In genomic region chr2:157182834-157183396, GRCh38 we compare ENCODE assay signal across 9 cellular contexts.
DNase-seq lines count a peak whose midpoint lies in the region; ATAC-seq, FAIRE-seq and TF ChIP-seq lines count a peak whose summit lies in the region.
"Had no signal": no experiment of that assay in that cellular context is flagged by ENCODE, and none has a peak within 500 bp of the region (broad histone marks: within the 10 kb centered on the region; RNA-seq: fewer than 3 reads in every experiment).

No MANE protein-coding gene starts in this region.

- RAD21 ChIA-PET in HCT116 (lab: Charles Lee; ENCODE audit: low non-redundant PET in 1 of 2, low total read pairs in 2 of 2, uncharacterized antibody in 2 of 2, unreplicated experiment in 2 of 2) = no interaction called here

- no peaks in the 10 kb centered on the region for H3K36me3 ChIP-seq in HCT116 (ENCODE audit: control insufficient read depth in 1 of 2, insufficient read depth in 2 of 2, low read length in 2 of 2)
- no peaks in the 10 kb centered on the region for H3K36me3 ChIP-seq in kidney (ENCODE audit: control insufficient read depth in 1 of 2, insufficient read depth in 2 of 2, low read length in 2 of 2)

- no peak for ATAC-seq in HCT116
- ATAC-seq in activated CD8-positive, alpha-beta T cell treated with anti-CD3 and anti-CD28 coated beads, Interleukin-2, amount 10 ng/mL, durations not matched to agents 7 days and 5 days = peak; percentile 60
- ATAC-seq in HG03378 (IDR thresholded peaks at IDR 0.05; ENCODE audit: unreplicated experiment) = no peak
- no peak for ATAC-seq in WTC11

- no peaks in the 10 kb centered on the region for H3K9me3 ChIP-seq in HCT116 (ENCODE audit: control insufficient read depth in 1 of 2, insufficient read depth in 1 of 2, low read depth in 1 of 2, low read length in 2 of 2)
- no peaks in the 10 kb centered on the region for H3K9me3 ChIP-seq in kidney (ENCODE audit: control insufficient read depth in 1 of 2, low read length in 2 of 2)

- BruUV-seq in HCT116 (replicated peaks; lab: Mats Ljungman, UMichigan) = no TSS peak

- no peaks in the 10 kb centered on the region for H3K79me2 ChIP-seq in HCT116 (ENCODE audit: insufficient read depth, low read length)

- FAIRE-seq in kidney (lab: Jason Lieb, UNC) = peak; percentile 67

- no peak overlapping the region for H3K4me2 ChIP-seq in HCT116 (ENCODE audit: low read length)

- intact Hi-C loops in HCT116 (cut with micrococcal nuclease) (no loop called here), kidney (cut with DNase I) (no loop called here)

- no peaks in the 10 kb centered on the region for H4K20me1 ChIP-seq in HCT116 (ENCODE audit: insufficient read depth)

- no peak overlapping the region for H3K4me3 Mint-ChIP-seq in activated CD8-positive, alpha-beta T cell treated with anti-CD3 and anti-CD28 coated beads, Interleukin-2, amount 10 ng/mL, durations not matched to agents 7 days and 5 days
- no peak overlapping the region for H3K4me3 Mint-ChIP-seq in WTC11
- H3K4me3 Mint-ChIP-seq: activated CD4-positive, alpha-beta T cell treated with anti-CD3 and anti-CD28 coated beads, Interleukin-2, amount 10 ng/mL, durations not matched to agents 7 days and 5 days had no signal

- DNase-seq in AG09309 (ENCODE audit: low read depth) (peak; percentile 76), HCT116 (ENCODE audit: low read depth, low spot score) (no peak), kidney (no peak), NCI-H1092 (lab: John Stamatoyannopoulos, UW) (no peak), 8988T (no peak), WTC11 (ENCODE audit: low spot score) (no peak)
- DNase-seq in activated CD8-positive, alpha-beta T cell treated with anti-CD3 and anti-CD28 coated beads, Interleukin-2, amount 10 ng/mL, durations not matched to agents 7 days and 5 days = no peak
- DNase-seq: activated CD4-positive, alpha-beta T cell treated with anti-CD3 and anti-CD28 coated beads, Interleukin-2, amount 10 ng/mL, durations not matched to agents 7 days and 5 days had no signal

- no peaks in the 10 kb centered on the region for H3K27me3 Mint-ChIP-seq in activated CD8-positive, alpha-beta T cell treated with anti-CD3 and anti-CD28 coated beads, Interleukin-2, amount 10 ng/mL, durations not matched to agents 7 days and 5 days (ENCODE audit: low read depth)
- no peaks in the 10 kb centered on the region for H3K27me3 Mint-ChIP-seq in WTC11 (ENCODE audit: low read depth)

- H3K9ac ChIP-seq in HCT116 (ENCODE audit: low read length) (no peak overlapping the region), kidney (ENCODE audit: low read length in 2 of 2) (no peak overlapping the region)

- TF ChIP-seq CTCF in AG09309 (IDR thresholded peaks at IDR 0.05; ENCODE audit: control insufficient read depth, insufficient read depth, low read depth, low read length, missing control alignments) (no peak), HCT116 (IDR thresholded peaks at IDR 0.05 in 2 of 3, conservative IDR thresholded peaks at IDR 0.05 in 1 of 3; ENCODE audit: borderline replicate concordance in 1 of 3, insufficient read depth in 1 of 3, low read depth in 2 of 3, low read length in 2 of 3) (no peak), kidney (IDR thresholded peaks at IDR 0.05; ENCODE audit: borderline replicate concordance, extremely low read depth, insufficient read depth) (no peak), WTC11 (IDR thresholded peaks at IDR 0.05) (no peak)

- H3K4me3 ChIP-seq in AG09309 (ENCODE audit: control insufficient read depth, low read depth, low read length) (no peak overlapping the region), HCT116 (replicated peaks in 1 of 2; ENCODE audit: low read depth in 1 of 2, low read length in 2 of 2) (no peak overlapping the region), kidney (ENCODE audit: low read length in 2 of 2) (no peak overlapping the region)

- no peak for TF ChIP-seq POLR2A in HCT116 (IDR thresholded peaks at IDR 0.05; ENCODE audit: borderline replicate concordance, extremely low read depth, insufficient read depth, insufficient read length)

- CTCF ChIA-PET in HCT116 (lab: Charles Lee) = interaction anchor here (0.8 to 3.0 kb wide), 2 partner anchors 11 to 1810 kb away, joined by 3 to 9 read pairs; no protein-coding TSS in a partner anchor
- CTCF ChIA-PET in activated CD8-positive, alpha-beta T cell treated with anti-CD3 and anti-CD28 coated beads, Interleukin-2, amount 10 ng/mL, durations not matched to agents 7 days and 5 days (lab: Charles Lee) = interaction anchor here (1.3 to 3.0 kb wide), 2 partner anchors 11 to 78 kb away, joined by 3 to 18 read pairs; no protein-coding TSS in a partner anchor
- CTCF ChIA-PET in WTC11 (lab: Charles Lee) = interaction anchor here (0.8 to 1.2 kb wide), 2 partner anchors 65 to 1805 kb away, joined by 4 to 6 read pairs; no protein-coding TSS in a partner anchor

- H3K4me1 Mint-ChIP-seq in activated CD8-positive, alpha-beta T cell treated with anti-CD3 and anti-CD28 coated beads, Interleukin-2, amount 10 ng/mL, durations not matched to agents 7 days and 5 days (ENCODE audit: low read depth) = peaks cover 7% of the 10 kb centered on the region
- no peaks in the 10 kb centered on the region for H3K4me1 Mint-ChIP-seq in WTC11

- H3K36me3 Mint-ChIP-seq in activated CD8-positive, alpha-beta T cell treated with anti-CD3 and anti-CD28 coated beads, Interleukin-2, amount 10 ng/mL, durations not matched to agents 7 days and 5 days (ENCODE audit: low read depth) = no peaks in the 10 kb centered on the region
- H3K36me3 Mint-ChIP-seq in WTC11 = no peaks in the 10 kb centered on the region

- no peak overlapping the region for H3K27ac Mint-ChIP-seq in activated CD8-positive, alpha-beta T cell treated with anti-CD3 and anti-CD28 coated beads, Interleukin-2, amount 10 ng/mL, durations not matched to agents 7 days and 5 days
- no peak overlapping the region for H3K27ac Mint-ChIP-seq in WTC11
- H3K27ac Mint-ChIP-seq: activated CD4-positive, alpha-beta T cell treated with anti-CD3 and anti-CD28 coated beads, Interleukin-2, amount 10 ng/mL, durations not matched to agents 7 days and 5 days had no signal

- POLR2A ChIA-PET in HCT116 (lab: Charles Lee) (no interaction called here), WTC11 (lab: Charles Lee) (no interaction called here)
- POLR2A ChIA-PET in activated CD8-positive, alpha-beta T cell treated with anti-CD3 and anti-CD28 coated beads, Interleukin-2, amount 10 ng/mL, durations not matched to agents 7 days and 5 days (lab: Charles Lee) = no interaction called here

- H3K9me2 ChIP-seq in HCT116 (ENCODE audit: insufficient read depth) = no peaks in the 10 kb centered on the region

- H2AFZ ChIP-seq in HCT116 (ENCODE audit: low read depth, low read length, poor library complexity, severe bottlenecking) = peak overlapping the region; percentile 28

- H3K27me3 ChIP-seq in HCT116 (ENCODE audit: insufficient read depth, low read length) = no peaks in the 10 kb centered on the region

- no peaks in the 10 kb centered on the region for H3K9me3 Mint-ChIP-seq in activated CD8-positive, alpha-beta T cell treated with anti-CD3 and anti-CD28 coated beads, Interleukin-2, amount 10 ng/mL, durations not matched to agents 7 days and 5 days (ENCODE audit: insufficient read depth)
- peaks cover 3% of the 10 kb centered on the region for H3K9me3 Mint-ChIP-seq in WTC11
- H3K9me3 Mint-ChIP-seq: activated CD4-positive, alpha-beta T cell treated with anti-CD3 and anti-CD28 coated beads, Interleukin-2, amount 10 ng/mL, durations not matched to agents 7 days and 5 days had no signal

- peaks cover 0 to 6% of the 10 kb centered on the region in 2 experiments; a peak in 2 of 4 replicates for H3K4me1 ChIP-seq in HCT116 (ENCODE audit: control insufficient read depth in 1 of 2, insufficient read depth in 2 of 2, low read length in 2 of 2)
- peaks cover 0 to 2% of the 10 kb centered on the region in 2 donors for H3K4me1 ChIP-seq in kidney (ENCODE audit: control insufficient read depth in 1 of 2, insufficient read depth in 1 of 2, low read depth in 1 of 2, low read length in 2 of 2)

- TF ChIP-seq RAD21 in HCT116 (IDR thresholded peaks at IDR 0.05; ENCODE audit: low read depth) = no peak

- H3K27ac ChIP-seq in HCT116 (ENCODE audit: low read depth, low read length) (no peak overlapping the region), kidney (ENCODE audit: low read depth in 2 of 2, low read length in 2 of 2) (no peak overlapping the region)

TF ChIP-seq in HCT116, 20 proteins besides CTCF, POLR2A, EP300 and RAD21:
- TF ChIP-seq CEBPB (IDR thresholded peaks at IDR 0.05; ENCODE audit: low read depth) (no peak), SRF (IDR thresholded peaks at IDR 0.05; ENCODE audit: low read depth) (peak; percentile 60; the same call in 1 of the 2 replicates)

TF ChIP-seq in WTC11, 78 proteins besides CTCF, POLR2A, EP300 and RAD21 (continues in another document):
- no peak for TF ChIP-seq GTF2I (CRISPR knock-in tag; conservative IDR thresholded peaks at IDR 0.05)
- TF ChIP-seq, protein P1, sequence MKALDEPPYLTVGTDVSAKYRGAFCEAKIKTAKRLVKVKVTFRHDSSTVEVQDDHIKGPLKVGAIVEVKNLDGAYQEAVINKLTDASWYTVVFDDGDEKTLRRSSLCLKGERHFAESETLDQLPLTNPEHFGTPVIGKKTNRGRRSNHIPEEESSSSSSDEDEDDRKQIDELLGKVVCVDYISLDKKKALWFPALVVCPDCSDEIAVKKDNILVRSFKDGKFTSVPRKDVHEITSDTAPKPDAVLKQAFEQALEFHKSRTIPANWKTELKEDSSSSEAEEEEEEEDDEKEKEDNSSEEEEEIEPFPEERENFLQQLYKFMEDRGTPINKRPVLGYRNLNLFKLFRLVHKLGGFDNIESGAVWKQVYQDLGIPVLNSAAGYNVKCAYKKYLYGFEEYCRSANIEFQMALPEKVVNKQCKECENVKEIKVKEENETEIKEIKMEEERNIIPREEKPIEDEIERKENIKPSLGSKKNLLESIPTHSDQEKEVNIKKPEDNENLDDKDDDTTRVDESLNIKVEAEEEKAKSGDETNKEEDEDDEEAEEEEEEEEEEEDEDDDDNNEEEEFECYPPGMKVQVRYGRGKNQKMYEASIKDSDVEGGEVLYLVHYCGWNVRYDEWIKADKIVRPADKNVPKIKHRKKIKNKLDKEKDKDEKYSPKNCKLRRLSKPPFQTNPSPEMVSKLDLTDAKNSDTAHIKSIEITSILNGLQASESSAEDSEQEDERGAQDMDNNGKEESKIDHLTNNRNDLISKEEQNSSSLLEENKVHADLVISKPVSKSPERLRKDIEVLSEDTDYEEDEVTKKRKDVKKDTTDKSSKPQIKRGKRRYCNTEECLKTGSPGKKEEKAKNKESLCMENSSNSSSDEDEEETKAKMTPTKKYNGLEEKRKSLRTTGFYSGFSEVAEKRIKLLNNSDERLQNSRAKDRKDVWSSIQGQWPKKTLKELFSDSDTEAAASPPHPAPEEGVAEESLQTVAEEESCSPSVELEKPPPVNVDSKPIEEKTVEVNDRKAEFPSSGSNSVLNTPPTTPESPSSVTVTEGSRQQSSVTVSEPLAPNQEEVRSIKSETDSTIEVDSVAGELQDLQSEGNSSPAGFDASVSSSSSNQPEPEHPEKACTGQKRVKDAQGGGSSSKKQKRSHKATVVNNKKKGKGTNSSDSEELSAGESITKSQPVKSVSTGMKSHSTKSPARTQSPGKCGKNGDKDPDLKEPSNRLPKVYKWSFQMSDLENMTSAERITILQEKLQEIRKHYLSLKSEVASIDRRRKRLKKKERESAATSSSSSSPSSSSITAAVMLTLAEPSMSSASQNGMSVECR (CRISPR knock-in tag; IDR thresholded peaks at IDR 0.05; ENCODE audit: borderline replicate concordance) = no peak
- no peak for TF ChIP-seq NFE2L1 (CRISPR knock-in tag; IDR thresholded peaks at IDR 0.05)
